In genomic region chr13:48233097-48233885, GRCh38 we compare ENCODE assay signal across 1 cellular context.
TF ChIP-seq lines count a peak whose summit lies in the region.

Gene ITM2B, plus strand, starts transcription at chr13:48233206. Its CDS starts 155 bp downstream, at chr13:48233361.

TF ChIP-seq in H1, 55 proteins besides CTCF, POLR2A, EP300 and RAD21 (continued from another document):
- TF ChIP-seq SP1 (IDR thresholded peaks at IDR 0.05; ENCODE audit: low read depth, low read length) (no peak), ASH2L (IDR thresholded peaks at IDR 0.05; ENCODE audit: low read length) (peak; percentile 80), CHD2 (IDR thresholded peaks at IDR 0.05; ENCODE audit: low read length) (peak; percentile 73; the same call in 1 of the 2 replicates), TAF1 (IDR thresholded peaks at IDR 0.05; ENCODE audit: low read depth, low read length) (peak; percentile 92), TBP (IDR thresholded peaks at IDR 0.05; ENCODE audit: low read depth, low read length) (peak; percentile 33; the same call in 1 of the 2 replicates)
